In the genomic region with DNA sequence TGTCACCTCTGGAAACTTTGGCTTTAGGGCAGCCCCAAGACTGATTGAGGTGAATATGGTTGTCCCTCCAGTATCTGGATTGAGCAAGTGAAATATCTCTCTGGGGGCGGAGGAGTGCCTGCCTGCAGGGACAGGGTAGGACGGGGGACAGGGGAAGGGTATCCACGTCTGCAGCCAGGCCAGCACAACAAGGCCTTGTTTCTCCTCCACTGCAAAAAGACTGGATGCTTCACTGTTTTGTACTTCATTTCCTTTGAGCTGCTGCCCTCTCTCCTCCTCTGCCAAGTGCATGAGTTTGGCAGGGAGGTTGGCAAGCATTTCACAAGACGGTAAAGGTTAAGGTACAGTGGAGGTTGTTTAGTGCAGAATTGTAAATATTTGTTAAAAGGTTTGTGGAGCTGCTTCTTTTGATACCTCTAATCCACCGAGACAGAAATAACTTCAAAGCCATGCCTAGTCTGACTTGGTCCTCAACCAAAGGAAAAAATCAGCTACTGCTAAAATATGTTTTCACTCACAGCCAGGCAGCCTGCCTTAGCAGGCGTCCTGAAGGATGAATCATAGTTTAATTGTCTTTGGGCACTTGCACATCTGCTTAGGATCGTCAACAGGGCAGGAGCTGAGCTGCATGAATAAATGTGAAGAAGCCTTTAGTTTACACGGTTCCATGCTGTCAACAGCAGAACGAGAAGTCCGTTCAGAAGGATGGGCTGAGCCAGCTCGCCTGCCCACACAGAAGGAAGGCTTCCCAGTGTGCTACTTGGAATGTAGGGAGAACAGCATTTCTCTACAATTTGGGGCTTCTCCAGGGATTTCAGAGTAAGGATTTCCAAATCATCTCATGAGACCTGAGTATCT, we compare ENCODE assay signal across 1 cellular context.
TF ChIP-seq lines count a peak whose summit lies in the region.

No MANE protein-coding gene starts in this region.

TF ChIP-seq in HepG2, 621 proteins besides CTCF, POLR2A, EP300 and RAD21 (continued from another document and continues in another):
- TF ChIP-seq ZNF609 (CRISPR knock-in tag; IDR thresholded peaks at IDR 0.05; ENCODE audit: borderline replicate concordance) (peak; percentile 99), DR1 (CRISPR knock-in tag; IDR thresholded peaks at IDR 0.05) (no peak), DNMT1 (CRISPR knock-in tag; IDR thresholded peaks at IDR 0.05) (peak; percentile 70; the same call in 1 of the 2 replicates), SNAPC2 (CRISPR knock-in tag; IDR thresholded peaks at IDR 0.05) (peak; percentile 97; the same call in 1 of the 2 replicates), ZNF318 (CRISPR knock-in tag; IDR thresholded peaks at IDR 0.05) (peak; percentile 82), BCL6 (CRISPR knock-in tag; IDR thresholded peaks at IDR 0.05) (peak; percentile 98), ZSCAN21 (CRISPR knock-in tag; IDR thresholded peaks at IDR 0.05; ENCODE audit: borderline replicate concordance) (peak; percentile 91), ZNF562 (CRISPR knock-in tag; IDR thresholded peaks at IDR 0.05; ENCODE audit: borderline replicate concordance) (no peak), NR0B2 (CRISPR knock-in tag; IDR thresholded peaks at IDR 0.05) (no peak), RFX5 (IDR thresholded peaks at IDR 0.05; ENCODE audit: low read depth, low read length) (no peak), KLF6 (CRISPR knock-in tag; IDR thresholded peaks at IDR 0.05) (peak; percentile 98), ZBTB42 (CRISPR knock-in tag; IDR thresholded peaks at IDR 0.05) (peak; percentile 94), JDP2 (CRISPR knock-in tag; IDR thresholded peaks at IDR 0.05; ENCODE audit: borderline replicate concordance) (no peak; the same call in 1 of the 2 replicates), ZNF567 (CRISPR knock-in tag; IDR thresholded peaks at IDR 0.05; ENCODE audit: borderline replicate concordance) (peak; percentile 79), HINFP (CRISPR knock-in tag; IDR thresholded peaks at IDR 0.05; ENCODE audit: low read depth) (peak; percentile 92), NR2F6 (IDR thresholded peaks at IDR 0.05) (peak; percentile 93), NR2F6 (CRISPR knock-in tag; IDR thresholded peaks at IDR 0.05) (peak; percentile 95), MXD4 (CRISPR knock-in tag; IDR thresholded peaks at IDR 0.05) (peak; percentile 86), HOXA5 (CRISPR knock-in tag; IDR thresholded peaks at IDR 0.05) (peak; percentile 96)
- TF ChIP-seq, protein P1, sequence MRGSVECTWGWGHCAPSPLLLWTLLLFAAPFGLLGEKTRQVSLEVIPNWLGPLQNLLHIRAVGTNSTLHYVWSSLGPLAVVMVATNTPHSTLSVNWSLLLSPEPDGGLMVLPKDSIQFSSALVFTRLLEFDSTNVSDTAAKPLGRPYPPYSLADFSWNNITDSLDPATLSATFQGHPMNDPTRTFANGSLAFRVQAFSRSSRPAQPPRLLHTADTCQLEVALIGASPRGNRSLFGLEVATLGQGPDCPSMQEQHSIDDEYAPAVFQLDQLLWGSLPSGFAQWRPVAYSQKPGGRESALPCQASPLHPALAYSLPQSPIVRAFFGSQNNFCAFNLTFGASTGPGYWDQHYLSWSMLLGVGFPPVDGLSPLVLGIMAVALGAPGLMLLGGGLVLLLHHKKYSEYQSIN (CRISPR knock-in tag; IDR thresholded peaks at IDR 0.05; ENCODE audit: borderline replicate concordance): no peak
- TF ChIP-seq, protein P2, sequence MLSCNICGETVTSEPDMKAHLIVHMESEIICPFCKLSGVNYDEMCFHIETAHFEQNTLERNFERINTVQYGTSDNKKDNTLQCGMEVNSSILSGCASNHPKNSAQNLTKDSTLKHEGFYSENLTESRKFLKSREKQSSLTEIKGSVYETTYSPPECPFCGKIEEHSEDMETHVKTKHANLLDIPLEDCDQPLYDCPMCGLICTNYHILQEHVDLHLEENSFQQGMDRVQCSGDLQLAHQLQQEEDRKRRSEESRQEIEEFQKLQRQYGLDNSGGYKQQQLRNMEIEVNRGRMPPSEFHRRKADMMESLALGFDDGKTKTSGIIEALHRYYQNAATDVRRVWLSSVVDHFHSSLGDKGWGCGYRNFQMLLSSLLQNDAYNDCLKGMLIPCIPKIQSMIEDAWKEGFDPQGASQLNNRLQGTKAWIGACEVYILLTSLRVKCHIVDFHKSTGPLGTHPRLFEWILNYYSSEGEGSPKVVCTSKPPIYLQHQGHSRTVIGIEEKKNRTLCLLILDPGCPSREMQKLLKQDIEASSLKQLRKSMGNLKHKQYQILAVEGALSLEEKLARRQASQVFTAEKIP (CRISPR knock-in tag; IDR thresholded peaks at IDR 0.05; ENCODE audit: borderline replicate concordance): no peak
- TF ChIP-seq, protein P3, sequence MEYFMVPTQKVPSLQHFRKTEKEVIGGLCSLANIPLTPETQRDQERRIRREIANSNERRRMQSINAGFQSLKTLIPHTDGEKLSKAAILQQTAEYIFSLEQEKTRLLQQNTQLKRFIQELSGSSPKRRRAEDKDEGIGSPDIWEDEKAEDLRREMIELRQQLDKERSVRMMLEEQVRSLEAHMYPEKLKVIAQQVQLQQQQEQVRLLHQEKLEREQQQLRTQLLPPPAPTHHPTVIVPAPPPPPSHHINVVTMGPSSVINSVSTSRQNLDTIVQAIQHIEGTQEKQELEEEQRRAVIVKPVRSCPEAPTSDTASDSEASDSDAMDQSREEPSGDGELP (IDR thresholded peaks at IDR 0.05; ENCODE audit: borderline replicate concordance, low read depth): peak; percentile 77
- TF ChIP-seq, protein P4, sequence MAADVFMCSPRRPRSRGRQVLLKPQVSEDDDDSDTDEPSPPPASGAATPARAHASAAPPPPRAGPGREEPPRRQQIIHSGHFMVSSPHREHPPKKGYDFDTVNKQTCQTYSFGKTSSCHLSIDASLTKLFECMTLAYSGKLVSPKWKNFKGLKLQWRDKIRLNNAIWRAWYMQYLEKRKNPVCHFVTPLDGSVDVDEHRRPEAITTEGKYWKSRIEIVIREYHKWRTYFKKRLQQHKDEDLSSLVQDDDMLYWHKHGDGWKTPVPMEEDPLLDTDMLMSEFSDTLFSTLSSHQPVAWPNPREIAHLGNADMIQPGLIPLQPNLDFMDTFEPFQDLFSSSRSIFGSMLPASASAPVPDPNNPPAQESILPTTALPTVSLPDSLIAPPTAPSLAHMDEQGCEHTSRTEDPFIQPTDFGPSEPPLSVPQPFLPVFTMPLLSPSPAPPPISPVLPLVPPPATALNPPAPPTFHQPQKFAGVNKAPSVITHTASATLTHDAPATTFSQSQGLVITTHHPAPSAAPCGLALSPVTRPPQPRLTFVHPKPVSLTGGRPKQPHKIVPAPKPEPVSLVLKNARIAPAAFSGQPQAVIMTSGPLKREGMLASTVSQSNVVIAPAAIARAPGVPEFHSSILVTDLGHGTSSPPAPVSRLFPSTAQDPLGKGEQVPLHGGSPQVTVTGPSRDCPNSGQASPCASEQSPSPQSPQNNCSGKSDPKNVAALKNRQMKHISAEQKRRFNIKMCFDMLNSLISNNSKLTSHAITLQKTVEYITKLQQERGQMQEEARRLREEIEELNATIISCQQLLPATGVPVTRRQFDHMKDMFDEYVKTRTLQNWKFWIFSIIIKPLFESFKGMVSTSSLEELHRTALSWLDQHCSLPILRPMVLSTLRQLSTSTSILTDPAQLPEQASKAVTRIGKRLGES (CRISPR knock-in tag; IDR thresholded peaks at IDR 0.05; ENCODE audit: borderline replicate concordance): peak; percentile 91; the same call in 1 of the 2 replicates
